In genomic region chrX:15789979-15790765, GRCh38 we compare ENCODE assay signal across 8 cellular contexts. TPM values are rescaled to one million over a fixed set of nuclear protein-coding genes. Genes with fewer than 3 reads are reported as not detected.
A peak's percentile ranks its signal among the peaks of the same experiment; 100 is the strongest.
DNase-seq lines count a peak whose midpoint lies in the region; FAIRE-seq lines count a peak whose summit lies in the region.

Gene ZRSR2 (plus strand): TSS chrX:15790484. CDS start chrX:15790496, 12 bp downstream.

- DNase-seq in H7 (peak; percentile 95), LoVo (ENCODE audit: low spot score) (peak; percentile 76), SHP77 treated with DMSO at 0.1 percent for 48 hours (lab: John Stamatoyannopoulos, UW) (peak; percentile 26), foreskin melanocyte (peak; percentile 55), non-pigmented ciliary epithelial cell (ENCODE audit: low read depth) (peak; percentile 13), superior temporal gyrus (ENCODE audit: extremely low spot score) (peak; percentile 76)
- peak; percentile 95 for DNase-seq in activated effector memory CD4-positive, alpha-beta T cell treated with anti-CD3 and anti-CD28 coated beads, Interleukin-2, amount 50 U/mL, for 16 hours

- FAIRE-seq in G401.6 (lab: Jason Lieb, UNC), result peak; percentile 94

- H3K4me3 ChIP-seq in H7 (ENCODE audit: insufficient read depth, low read depth, low read length), result peak within 1 kb of the TSS; percentile 95

- peaks cover 2% of the 10 kb centered on the region for H3K36me3 ChIP-seq in H7 (replicated peaks; ENCODE audit: control insufficient read depth, insufficient read depth, low read length)

- H3K27me3 ChIP-seq in H7 (ENCODE audit: control insufficient read depth, insufficient read depth, low read length), result no peaks in the 10 kb centered on the region

RNA-seq across cellular contexts. Expression of gene ZRSR2, which starts in this region (rescaled TPM):
- total RNA-seq in H7 (2014; rRNA removed; shearing (Covaris generic)), result 6.1 and 8.4 TPM in 2 replicates

Comparison
In these comparisons a context has a peak if more than half of its experiments do, and no peak if none do; other contexts are left out.
1. Peak in every context shown above with its lines: DNase-seq and H3K4me3 ChIP-seq.
2. DNase-seq: peak in every context shown above with its lines; median percentile 95 in H7; 95 in activated effector memory CD4-positive, alpha-beta T cell treated with anti-CD3 and anti-CD28 coated beads, Interleukin-2, amount 50 U/mL, for 16 hours; 76 in LoVo; 76 in superior temporal gyrus; 55 in foreskin melanocyte; 26 in SHP77 treated with DMSO at 0.1 percent for 48 hours; 13 in non-pigmented ciliary epithelial cell.